In genomic region chr5:142727736-142728047, GRCh38 we compare ENCODE assay signal across 2 cellular contexts.
A peak's percentile ranks its signal among the peaks of the same experiment; 100 is the strongest.
TF ChIP-seq lines count a peak whose summit lies in the region.

No MANE protein-coding gene starts in this region.

TF ChIP-seq in HCT116, 20 proteins besides CTCF, POLR2A, EP300 and RAD21:
- TF ChIP-seq EGR1 (IDR thresholded peaks at IDR 0.05; ENCODE audit: low read depth) (no peak), CEBPB (IDR thresholded peaks at IDR 0.05; ENCODE audit: low read depth) (no peak), JUND (IDR thresholded peaks at IDR 0.05) (no peak), REST (IDR thresholded peaks at IDR 0.05; ENCODE audit: low read depth) (no peak), MAX (IDR thresholded peaks at IDR 0.05) (no peak), TCF7L2 (IDR thresholded peaks at IDR 0.05; ENCODE audit: borderline replicate concordance, extremely low read depth, insufficient read depth, insufficient read length) (peak; percentile 57), EZH2phosphoT487 (IDR thresholded peaks at IDR 0.05; ENCODE audit: borderline replicate concordance) (no peak)
- TF ChIP-seq, protein P1, sequence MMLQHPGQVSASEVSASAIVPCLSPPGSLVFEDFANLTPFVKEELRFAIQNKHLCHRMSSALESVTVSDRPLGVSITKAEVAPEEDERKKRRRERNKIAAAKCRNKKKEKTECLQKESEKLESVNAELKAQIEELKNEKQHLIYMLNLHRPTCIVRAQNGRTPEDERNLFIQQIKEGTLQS (IDR thresholded peaks at IDR 0.05) = no peak

TF ChIP-seq in K562, 482 proteins besides CTCF, POLR2A, EP300 and RAD21 (continues in another document):
- TF ChIP-seq PBX2 (CRISPR knock-in tag; IDR thresholded peaks at IDR 0.05; ENCODE audit: low read depth) (no peak), PBX2 (tag; conservative IDR thresholded peaks at IDR 0.05; ENCODE audit: low read depth) (peak; percentile 58), ATF4 (CRISPR knock-in tag; IDR thresholded peaks at IDR 0.05) (0 out of 2 replicates have a peak, but pooled peaks have one; percentile 41), ZNF175 (CRISPR knock-in tag; IDR thresholded peaks at IDR 0.05; ENCODE audit: low read depth) (peak; percentile 69), ARID1B (IDR thresholded peaks at IDR 0.05) (peak; percentile 51; the same call in 1 of the 2 replicates), CTBP1 (IDR thresholded peaks at IDR 0.05; ENCODE audit: borderline replicate concordance) (no peak), CEBPZ (IDR thresholded peaks at IDR 0.05; ENCODE audit: borderline replicate concordance, low read depth, low read length) (no peak), GABPB2 (CRISPR knock-in tag; conservative IDR thresholded peaks at IDR 0.05) (no peak), ZNF384 (IDR thresholded peaks at IDR 0.05; ENCODE audit: low read depth, low read length) (no peak), LEF1 (IDR thresholded peaks at IDR 0.05) (0 out of 2 replicates have a peak, but pooled peaks have one; percentile 27), PHF8 (IDR thresholded peaks at IDR 0.05; ENCODE audit: borderline replicate concordance, low read length) (no peak), ZNF449 (CRISPR knock-in tag; IDR thresholded peaks at IDR 0.05) (0 out of 2 replicates have a peak, but pooled peaks have one; percentile 6), ZKSCAN8 (CRISPR knock-in tag; IDR thresholded peaks at IDR 0.05) (peak; percentile 65; the same call in 1 of the 2 replicates), ZFP36 (IDR thresholded peaks at IDR 0.05; ENCODE audit: low read depth, low read length, partially characterized antibody) (no peak), SMAD3 (CRISPR knock-in tag; conservative IDR thresholded peaks at IDR 0.05) (peak; percentile 55; the same call in 1 of the 2 replicates), MEF2D (tag; conservative IDR thresholded peaks at IDR 0.05; ENCODE audit: low read depth) (0 out of 2 replicates have a peak, but pooled peaks have one; percentile 42), HSF4 (CRISPR knock-in tag; IDR thresholded peaks at IDR 0.05; ENCODE audit: borderline replicate concordance) (no peak), ZNF263 (CRISPR knock-in tag; IDR thresholded peaks at IDR 0.05; ENCODE audit: borderline replicate concordance) (no peak), CHD1 (IDR thresholded peaks at IDR 0.05; ENCODE audit: low read length) (no peak), MEIS2 (IDR thresholded peaks at IDR 0.05; ENCODE audit: partially characterized antibody) (peak; percentile 83), TEAD4 (IDR thresholded peaks at IDR 0.05; ENCODE audit: low read length) (peak; percentile 63; the same call in 1 of the 2 replicates), TEAD4 (CRISPR knock-in tag; IDR thresholded peaks at IDR 0.05; ENCODE audit: borderline replicate concordance) (no peak), RBM25 (IDR thresholded peaks at IDR 0.05; ENCODE audit: low read depth, low read length, severe bottlenecking) (no peak), ZNF583 (CRISPR knock-in tag; IDR thresholded peaks at IDR 0.05) (no peak), HNRNPH1 (optimal IDR thresholded peaks at IDR 0.05; ENCODE audit: low read depth, low read length) (no peak), ZNF766 (CRISPR knock-in tag; conservative IDR thresholded peaks at IDR 0.05) (0 out of 2 replicates have a peak, but pooled peaks have one; percentile 22), KDM4B (IDR thresholded peaks at IDR 0.05; ENCODE audit: borderline replicate concordance in 2 of 2, low read depth in 1 of 2) (no peak), TAL1 (IDR thresholded peaks at IDR 0.05) (peak; percentile 16; the same call in 1 of the 2 replicates), MLLT1 (IDR thresholded peaks at IDR 0.05) (no peak), KLF6 (CRISPR knock-in tag; IDR thresholded peaks at IDR 0.05; ENCODE audit: borderline replicate concordance) (peak; percentile 56; the same call in 1 of the 2 replicates), ZNF589 (CRISPR knock-in tag; IDR thresholded peaks at IDR 0.05; ENCODE audit: low read depth) (peak; percentile 58; the same call in 1 of the 2 replicates)
- TF ChIP-seq, protein P2, sequence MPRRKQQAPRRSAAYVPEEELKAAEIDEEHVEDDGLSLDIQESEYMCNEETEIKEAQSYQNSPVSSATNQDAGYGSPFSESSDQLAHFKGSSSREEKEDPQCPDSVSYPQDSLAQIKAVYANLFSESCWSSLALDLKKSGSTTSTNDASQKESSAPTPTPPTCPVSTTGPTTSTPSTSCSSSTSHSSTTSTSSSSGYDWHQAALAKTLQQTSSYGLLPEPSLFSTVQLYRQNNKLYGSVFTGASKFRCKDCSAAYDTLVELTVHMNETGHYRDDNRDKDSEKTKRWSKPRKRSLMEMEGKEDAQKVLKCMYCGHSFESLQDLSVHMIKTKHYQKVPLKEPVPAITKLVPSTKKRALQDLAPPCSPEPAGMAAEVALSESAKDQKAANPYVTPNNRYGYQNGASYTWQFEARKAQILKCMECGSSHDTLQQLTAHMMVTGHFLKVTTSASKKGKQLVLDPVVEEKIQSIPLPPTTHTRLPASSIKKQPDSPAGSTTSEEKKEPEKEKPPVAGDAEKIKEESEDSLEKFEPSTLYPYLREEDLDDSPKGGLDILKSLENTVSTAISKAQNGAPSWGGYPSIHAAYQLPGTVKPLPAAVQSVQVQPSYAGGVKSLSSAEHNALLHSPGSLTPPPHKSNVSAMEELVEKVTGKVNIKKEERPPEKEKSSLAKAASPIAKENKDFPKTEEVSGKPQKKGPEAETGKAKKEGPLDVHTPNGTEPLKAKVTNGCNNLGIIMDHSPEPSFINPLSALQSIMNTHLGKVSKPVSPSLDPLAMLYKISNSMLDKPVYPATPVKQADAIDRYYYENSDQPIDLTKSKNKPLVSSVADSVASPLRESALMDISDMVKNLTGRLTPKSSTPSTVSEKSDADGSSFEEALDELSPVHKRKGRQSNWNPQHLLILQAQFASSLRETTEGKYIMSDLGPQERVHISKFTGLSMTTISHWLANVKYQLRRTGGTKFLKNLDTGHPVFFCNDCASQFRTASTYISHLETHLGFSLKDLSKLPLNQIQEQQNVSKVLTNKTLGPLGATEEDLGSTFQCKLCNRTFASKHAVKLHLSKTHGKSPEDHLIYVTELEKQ (CRISPR knock-in tag; IDR thresholded peaks at IDR 0.05) = no peak
- TF ChIP-seq, protein P3, sequence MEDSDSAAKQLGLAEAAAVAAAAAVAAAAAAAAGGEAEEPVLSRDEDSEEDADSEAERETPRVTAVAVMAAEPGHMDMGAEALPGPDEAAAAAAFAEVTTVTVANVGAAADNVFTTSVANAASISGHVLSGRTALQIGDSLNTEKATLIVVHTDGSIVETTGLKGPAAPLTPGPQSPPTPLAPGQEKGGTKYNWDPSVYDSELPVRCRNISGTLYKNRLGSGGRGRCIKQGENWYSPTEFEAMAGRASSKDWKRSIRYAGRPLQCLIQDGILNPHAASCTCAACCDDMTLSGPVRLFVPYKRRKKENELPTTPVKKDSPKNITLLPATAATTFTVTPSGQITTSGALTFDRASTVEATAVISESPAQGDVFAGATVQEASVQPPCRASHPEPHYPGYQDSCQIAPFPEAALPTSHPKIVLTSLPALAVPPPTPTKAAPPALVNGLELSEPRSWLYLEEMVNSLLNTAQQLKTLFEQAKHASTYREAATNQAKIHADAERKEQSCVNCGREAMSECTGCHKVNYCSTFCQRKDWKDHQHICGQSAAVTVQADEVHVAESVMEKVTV (CRISPR knock-in tag; IDR thresholded peaks at IDR 0.05) = peak; percentile 37; the same call in 1 of the 2 replicates
- TF ChIP-seq, protein P4, sequence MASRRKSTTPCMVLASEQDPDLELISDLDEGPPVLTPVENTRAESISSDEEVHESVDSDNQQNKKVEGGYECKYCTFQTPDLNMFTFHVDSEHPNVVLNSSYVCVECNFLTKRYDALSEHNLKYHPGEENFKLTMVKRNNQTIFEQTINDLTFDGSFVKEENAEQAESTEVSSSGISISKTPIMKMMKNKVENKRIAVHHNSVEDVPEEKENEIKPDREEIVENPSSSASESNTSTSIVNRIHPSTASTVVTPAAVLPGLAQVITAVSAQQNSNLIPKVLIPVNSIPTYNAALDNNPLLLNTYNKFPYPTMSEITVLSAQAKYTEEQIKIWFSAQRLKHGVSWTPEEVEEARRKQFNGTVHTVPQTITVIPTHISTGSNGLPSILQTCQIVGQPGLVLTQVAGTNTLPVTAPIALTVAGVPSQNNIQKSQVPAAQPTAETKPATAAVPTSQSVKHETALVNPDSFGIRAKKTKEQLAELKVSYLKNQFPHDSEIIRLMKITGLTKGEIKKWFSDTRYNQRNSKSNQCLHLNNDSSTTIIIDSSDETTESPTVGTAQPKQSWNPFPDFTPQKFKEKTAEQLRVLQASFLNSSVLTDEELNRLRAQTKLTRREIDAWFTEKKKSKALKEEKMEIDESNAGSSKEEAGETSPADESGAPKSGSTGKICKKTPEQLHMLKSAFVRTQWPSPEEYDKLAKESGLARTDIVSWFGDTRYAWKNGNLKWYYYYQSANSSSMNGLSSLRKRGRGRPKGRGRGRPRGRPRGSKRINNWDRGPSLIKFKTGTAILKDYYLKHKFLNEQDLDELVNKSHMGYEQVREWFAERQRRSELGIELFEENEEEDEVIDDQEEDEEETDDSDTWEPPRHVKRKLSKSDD (conservative IDR thresholded peaks at IDR 0.05; ENCODE audit: low read length) = no peak
- TF ChIP-seq, protein P5, sequence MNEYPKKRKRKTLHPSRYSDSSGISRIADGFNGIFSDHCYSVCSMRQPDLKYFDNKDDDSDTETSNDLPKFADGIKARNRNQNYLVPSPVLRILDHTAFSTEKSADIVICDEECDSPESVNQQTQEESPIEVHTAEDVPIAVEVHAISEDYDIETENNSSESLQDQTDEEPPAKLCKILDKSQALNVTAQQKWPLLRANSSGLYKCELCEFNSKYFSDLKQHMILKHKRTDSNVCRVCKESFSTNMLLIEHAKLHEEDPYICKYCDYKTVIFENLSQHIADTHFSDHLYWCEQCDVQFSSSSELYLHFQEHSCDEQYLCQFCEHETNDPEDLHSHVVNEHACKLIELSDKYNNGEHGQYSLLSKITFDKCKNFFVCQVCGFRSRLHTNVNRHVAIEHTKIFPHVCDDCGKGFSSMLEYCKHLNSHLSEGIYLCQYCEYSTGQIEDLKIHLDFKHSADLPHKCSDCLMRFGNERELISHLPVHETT (CRISPR knock-in tag; conservative IDR thresholded peaks at IDR 0.05 in 1 of 2, IDR thresholded peaks at IDR 0.05 in 1 of 2) = no peak
